17 cellular contexts compared by ENCODE assay signal in genomic region chr5:138539791-138540190, GRCh38. TPM values are rescaled to one million over a fixed set of nuclear protein-coding genes. Genes with fewer than 3 reads are reported as not detected.
DNase-seq lines count a peak whose midpoint lies in the region; ATAC-seq and TF ChIP-seq lines count a peak whose summit lies in the region.
"Had no signal": no experiment of that assay in that cellular context is flagged by ENCODE, and none has a peak within 500 bp of the region (broad histone marks: within the 10 kb centered on the region; RNA-seq: fewer than 3 reads in every experiment).

No MANE protein-coding gene starts in this region.

- H3K36me3 Mint-ChIP-seq in activated T-cell treated with anti-CD3 and anti-CD28 coated beads, Interleukin-2, amount 50 U/mL, for 24 hours (ENCODE audit: low read depth), result peaks cover 88% of the 10 kb centered on the region

- H3K36me3 ChIP-seq in smooth muscle cell (ENCODE audit: low read depth), result no peaks in the 10 kb centered on the region

- no peak overlapping the region for H2AFZ ChIP-seq in smooth muscle cell (ENCODE audit: low read depth)

- H3K4me3 ChIP-seq in smooth muscle cell, result no peak overlapping the region
- H3K4me3 ChIP-seq: mucosa of descending colon, testis had no signal

- TF ChIP-seq POLR2A in erythroblast (IDR thresholded peaks at IDR 0.05; ENCODE audit: low read length), result no peak

- peaks cover 5% of the 10 kb centered on the region for H3F3A ChIP-seq in smooth muscle cell (ENCODE audit: low read depth)

- H4K20me1 ChIP-seq in smooth muscle cell (ENCODE audit: low read depth), result peaks cover 75% of the 10 kb centered on the region

- peaks cover 62% of the 10 kb centered on the region for H3K4me1 Mint-ChIP-seq in activated T-cell treated with anti-CD3 and anti-CD28 coated beads, Interleukin-2, amount 50 U/mL, for 24 hours (ENCODE audit: low read depth)

- TF ChIP-seq CTCF in smooth muscle cell (IDR thresholded peaks at IDR 0.05; ENCODE audit: borderline replicate concordance, insufficient read depth, poor library complexity, severe bottlenecking), result no peak

- H3K79me2 ChIP-seq in smooth muscle cell (ENCODE audit: low read depth), result peaks cover 93% of the 10 kb centered on the region

- H3K27ac ChIP-seq in smooth muscle cell (ENCODE audit: low read depth), result peak overlapping the region; percentile 98
- H3K27ac ChIP-seq: testis had no signal

- H3K27ac Mint-ChIP-seq in activated T-cell treated with anti-CD3 and anti-CD28 coated beads, Interleukin-2, amount 50 U/mL, for 24 hours, result peak overlapping the region; percentile 80

- no peak overlapping the region for H3K9ac ChIP-seq in smooth muscle cell (ENCODE audit: low read depth)

- peak overlapping the region; percentile 98 for H3K4me3 Mint-ChIP-seq in activated T-cell treated with anti-CD3 and anti-CD28 coated beads, Interleukin-2, amount 50 U/mL, for 24 hours

- no peak for ATAC-seq in HG02981 (IDR thresholded peaks at IDR 0.05; ENCODE audit: unreplicated experiment)
- ATAC-seq: activated CD4-positive, CD25-positive, alpha-beta regulatory T cell treated with anti-CD3 and anti-CD28 coated beads, Interleukin-2, amount 50 U/mL, for 24 hours; mucosa of descending colon had no signal

- no peaks in the 10 kb centered on the region for H3K9me3 Mint-ChIP-seq in activated T-cell treated with anti-CD3 and anti-CD28 coated beads, Interleukin-2, amount 50 U/mL, for 24 hours

- peaks cover 24% of the 10 kb centered on the region for H3K4me1 ChIP-seq in smooth muscle cell (ENCODE audit: low read depth)

- H3K9me3 ChIP-seq in smooth muscle cell (replicated peaks; ENCODE audit: low read depth), result no peaks in the 10 kb centered on the region
- H3K9me3 ChIP-seq: Caco-2, mucosa of descending colon, testis had no signal

- DNase-seq in activated T-cell treated with anti-CD3 and anti-CD28 coated beads, Interleukin-2, amount 50 U/mL, for 24 hours, result no peak
- DNase-seq in activated T-cell treated with anti-CD3 and anti-CD28 coated beads for 4 hours, result no peak
- DNase-seq in OCI-M1 (lab: John Stamatoyannopoulos, UW), result peak; percentile 27
- peak; percentile 48 to 57 for DNase-seq in erythroblast (lab: John Stamatoyannopoulos, UW)
- no peak for DNase-seq in smooth muscle cell (lab: John Stamatoyannopoulos, UW; ENCODE audit: unreplicated experiment)
- no peak for DNase-seq in DMS53 treated with DMSO at 0.1 percent for 48 hours (lab: John Stamatoyannopoulos, UW; ENCODE audit: unreplicated experiment)
- DNase-seq in SHP77 (lab: John Stamatoyannopoulos, UW), result no peak
- DNase-seq: aorta, Caco-2, islet precursor cell, Kasumi-1, mucosa of descending colon, NCI-H1694, NCI-H524, testis had no signal

- H3K4me2 ChIP-seq in smooth muscle cell, result peak overlapping the region; percentile 91

- H3K27me3 ChIP-seq in smooth muscle cell (ENCODE audit: low read depth), result no peaks in the 10 kb centered on the region
- H3K27me3 ChIP-seq: testis had no signal

- no peaks in the 10 kb centered on the region for H3K27me3 Mint-ChIP-seq in activated T-cell treated with anti-CD3 and anti-CD28 coated beads, Interleukin-2, amount 50 U/mL, for 24 hours

RNA-seq across cellular contexts. Expression of gene ETF1, which starts 3.2 kb away (rescaled TPM):
- 98.0 and 100 TPM in 2 replicates for total RNA-seq in smooth muscle cell
- polyA plus RNA-seq in smooth muscle cell, result 44.0 and 48.7 TPM in 2 replicates

RNA-seq across cellular contexts. Expression of gene HSPA9, which starts 35.4 kb away (rescaled TPM):
- 263 and 317 TPM in 2 replicates for total RNA-seq in smooth muscle cell
- polyA plus RNA-seq in smooth muscle cell, result 136 and 157 TPM in 2 replicates

Comparison
In these comparisons a context has a peak if more than half of its experiments do, and no peak if none do; other contexts are left out.
1. DNase-seq: peak in OCI-M1 (single experiment) and erythroblast (2 of 2); none in activated T-cell treated with anti-CD3 and anti-CD28 coated beads, Interleukin-2, amount 50 U/mL, for 24 hours (single experiment), activated T-cell treated with anti-CD3 and anti-CD28 coated beads for 4 hours (single experiment), smooth muscle cell (single experiment), DMS53 treated with DMSO at 0.1 percent for 48 hours (single experiment) and SHP77 (0 of 2).